ENCODE assay signal across 8 cellular contexts in the genomic region with DNA sequence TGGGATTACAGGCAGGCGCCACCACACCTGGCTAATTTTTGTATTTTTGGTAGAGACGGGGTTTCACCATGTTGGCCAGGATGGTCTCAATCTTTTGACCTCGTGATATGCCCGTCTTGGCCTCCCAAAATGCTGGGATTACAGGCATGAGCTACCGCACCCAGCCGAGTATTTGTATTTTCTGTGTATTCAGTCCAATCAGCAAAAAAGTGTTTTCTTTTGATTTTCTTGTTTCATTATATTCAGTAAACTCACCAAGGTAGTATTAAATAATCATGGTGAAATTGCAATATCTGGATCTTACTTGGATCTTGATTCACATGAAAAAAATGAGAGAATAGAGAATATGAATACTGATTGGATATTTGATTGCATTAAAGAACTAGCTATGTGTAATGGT. TPM values are rescaled to one million over a fixed set of nuclear protein-coding genes. Genes with fewer than 3 reads are reported as not detected.
DNase-seq lines count a peak whose midpoint lies in the region; ATAC-seq, FAIRE-seq and TF ChIP-seq lines count a peak whose summit lies in the region.
"Not testable (repeated sequence)": the region's sequence is repeated elsewhere in the genome, so short reads cannot be mapped to it uniquely, and the experiment has no call there.

No MANE protein-coding gene starts in this region.

- not testable (repeated sequence) for H3K27ac ChIP-seq in A549; H9 (ENCODE audit: insufficient read length, low read depth, low read length); PC-3 (ENCODE audit: low read length); astrocyte (ENCODE audit: low read depth, low read length)

- H3K4me1 ChIP-seq in A549 (peaks cover 55% of the 10 kb centered on the region), PC-3 (ENCODE audit: insufficient read depth, low read length) (peaks cover 36% of the 10 kb centered on the region), astrocyte (ENCODE audit: insufficient read depth, low read length) (peaks cover 31% of the 10 kb centered on the region), skeletal muscle satellite cell (ENCODE audit: control insufficient read depth, insufficient read depth, low read length) (peaks cover 49% of the 10 kb centered on the region)
- not testable (repeated sequence) for H3K4me1 ChIP-seq in H9 (ENCODE audit: insufficient read depth, low read length)

- not testable (repeated sequence) for H2BK5ac ChIP-seq in H9 (ENCODE audit: insufficient read length, low read length)

- TF ChIP-seq RAD21 in A549 (conservative IDR thresholded peaks at IDR 0.05 in 1 of 2, IDR thresholded peaks at IDR 0.05 in 1 of 2) = not testable (repeated sequence)

- H3K4me3 ChIP-seq in A549 (peak overlapping the region; percentile 76; the same call in 1 of the 3 replicates), PC-3 (ENCODE audit: low read length) (peak overlapping the region; percentile 39; the same call in 1 of the 2 replicates), fibroblast of pulmonary artery (replicated peaks; ENCODE audit: low read depth, low read length) (peak overlapping the region; percentile 15)
- not testable (repeated sequence) for H3K4me3 ChIP-seq in astrocyte (ENCODE audit: insufficient read depth, low read depth, low read length); skeletal muscle satellite cell (ENCODE audit: low read length)

- CTCF ChIA-PET in A549 (lab: Yijun Ruan, JAX) = interaction anchor here (1.5 to 2.1 kb wide), 2 partner anchors 13 to 478 kb away, joined by 3 to 9 read pairs; no protein-coding TSS in a partner anchor
- CTCF ChIA-PET in PC-3 (lab: Charles Lee) = not testable (repeated sequence)
- CTCF ChIA-PET in activated CD8-positive, alpha-beta memory T cell treated with anti-CD3 and anti-CD28 coated beads, Interleukin-2, amount 10 ng/mL, durations not matched to agents 7 days and 5 days (lab: Charles Lee) = interaction anchor here (1.0 to 1.1 kb wide), 2 partner anchors 9 to 41 kb away, joined by 3 to 4 read pairs; no protein-coding TSS in a partner anchor

- H2AFZ ChIP-seq in H9 (ENCODE audit: low read length); PC-3 (ENCODE audit: low read length); astrocyte (ENCODE audit: low read depth, low read length): not testable (repeated sequence)

- not testable (repeated sequence) for H2AK5ac ChIP-seq in H9 (ENCODE audit: insufficient read length, low read length)

- not testable (repeated sequence) for H3K14ac ChIP-seq in H9 (ENCODE audit: insufficient read depth, low read length)

- H3K4me3 Mint-ChIP-seq in H9 (peak overlapping the region; percentile 100; a peak in 4 of 5 replicates), astrocyte (ENCODE audit: unreplicated experiment) (peak overlapping the region; percentile 98)
- H3K4me3 Mint-ChIP-seq in activated CD8-positive, alpha-beta memory T cell treated with anti-CD3 and anti-CD28 coated beads, Interleukin-2, amount 10 ng/mL, durations not matched to agents 7 days and 5 days = peak overlapping the region; percentile 99
- peak overlapping the region in 8 of 10 donors; percentile 4 to 100 (median 74) for H3K4me3 Mint-ChIP-seq in naive thymus-derived CD8-positive, alpha-beta T cell

- not testable (repeated sequence) for H2BK15ac ChIP-seq in H9 (ENCODE audit: low read depth, low read length)

- not testable (repeated sequence) for FAIRE-seq in A549 (lab: Jason Lieb, UNC); astrocyte (lab: Jason Lieb, UNC)

- H3K4me2 ChIP-seq in A549 (peak overlapping the region; percentile 97), PC-3 (ENCODE audit: low read length) (peak overlapping the region; percentile 45), astrocyte (ENCODE audit: low read length) (peak overlapping the region; percentile 98), skeletal muscle satellite cell (ENCODE audit: low read length) (peak overlapping the region; percentile 93)
- H3K4me2 ChIP-seq in H9 (ENCODE audit: insufficient read depth, insufficient read length, low read length) = not testable (repeated sequence)

- TF ChIP-seq EP300 in A549 (IDR thresholded peaks at IDR 0.05) = not testable (repeated sequence)

- H3K36me3 ChIP-seq in PC-3 (ENCODE audit: low read depth, low read length); astrocyte (ENCODE audit: insufficient read depth, low read length): not testable (repeated sequence)
- H3K36me3 ChIP-seq in skeletal muscle satellite cell (ENCODE audit: insufficient read depth, low read length) = peaks cover 10% of the 10 kb centered on the region

- H4K5ac ChIP-seq in H9 (ENCODE audit: insufficient read length, low read depth, low read length) = not testable (repeated sequence)

- H3K4me1 Mint-ChIP-seq in H9 = peaks cover 55 to 56% of the 10 kb centered on the region in 2 experiments
- peaks cover 58% of the 10 kb centered on the region for H3K4me1 Mint-ChIP-seq in activated CD8-positive, alpha-beta memory T cell treated with anti-CD3 and anti-CD28 coated beads, Interleukin-2, amount 10 ng/mL, durations not matched to agents 7 days and 5 days
- H3K4me1 Mint-ChIP-seq in astrocyte (ENCODE audit: low read depth, unreplicated experiment) = peaks cover 42% of the 10 kb centered on the region
- peaks cover 38 to 70% (median 68%) of the 10 kb centered on the region in 4 donors for H3K4me1 Mint-ChIP-seq in naive thymus-derived CD8-positive, alpha-beta T cell

- not testable (repeated sequence) for H3K9me2 ChIP-seq in PC-3 (replicated peaks; ENCODE audit: low read length)

- not testable (repeated sequence) for TF ChIP-seq POLR2A in A549 (IDR thresholded peaks at IDR 0.05; ENCODE audit: low read length)

- not testable (repeated sequence) for DNase-seq in A549 (ENCODE audit: low read depth in 1 of 2, low spot score in 1 of 2); H9; PC-3; activated CD8-positive, alpha-beta memory T cell treated with anti-CD3 and anti-CD28 coated beads, Interleukin-2, amount 10 ng/mL, durations not matched to agents 7 days and 5 days; astrocyte (ENCODE audit: low read depth); fibroblast of pulmonary artery (ENCODE audit: low read depth); naive thymus-derived CD8-positive, alpha-beta T cell

- H3K27me3 Mint-ChIP-seq in H9 (ENCODE audit: low read depth); activated CD8-positive, alpha-beta memory T cell treated with anti-CD3 and anti-CD28 coated beads, Interleukin-2, amount 10 ng/mL, durations not matched to agents 7 days and 5 days; astrocyte (ENCODE audit: low read depth, unreplicated experiment); naive thymus-derived CD8-positive, alpha-beta T cell: not testable (repeated sequence)

- H3F3A ChIP-seq in PC-3 (ENCODE audit: low read length, unreplicated experiment) = not testable (repeated sequence)

- H2BK20ac ChIP-seq in H9 (ENCODE audit: low read depth, low read length, poor library complexity, severe bottlenecking) = not testable (repeated sequence)

- ATAC-seq in A549; PC-3; activated CD8-positive, alpha-beta memory T cell treated with anti-CD3 and anti-CD28 coated beads, Interleukin-2, amount 10 ng/mL, durations not matched to agents 7 days and 5 days; naive thymus-derived CD8-positive, alpha-beta T cell: not testable (repeated sequence)

- H3K23me2 ChIP-seq in H9 (ENCODE audit: insufficient read length, low read depth, low read length, poor library complexity, severe bottlenecking) = not testable (repeated sequence)

- H4K8ac ChIP-seq in H9 (replicated peaks; ENCODE audit: insufficient read length, low read depth, low read length) = not testable (repeated sequence)

- not testable (repeated sequence) for H3K9ac ChIP-seq in H9 (ENCODE audit: extremely low read depth, insufficient read length, low read length); PC-3 (ENCODE audit: low read length); astrocyte (ENCODE audit: low read length); skeletal muscle satellite cell (ENCODE audit: low read depth, low read length)

- H4K20me1 ChIP-seq in H9 (ENCODE audit: control insufficient read depth, insufficient read depth, insufficient read length) = not testable (repeated sequence)
- peaks cover 42% of the 10 kb centered on the region for H4K20me1 ChIP-seq in PC-3 (ENCODE audit: low read length)
- peaks cover 77% of the 10 kb centered on the region for H4K20me1 ChIP-seq in astrocyte (ENCODE audit: insufficient read depth, low read length)

- H2BK120ac ChIP-seq in H9 (ENCODE audit: low read depth, low read length, poor library complexity, severe bottlenecking) = not testable (repeated sequence)

- H3K56ac ChIP-seq in H9 (ENCODE audit: insufficient read length, low read depth, low read length) = not testable (repeated sequence)

- intact Hi-C loops in PC-3 (cut with micrococcal nuclease) = not testable (repeated sequence)

- not testable (repeated sequence) for BruUV-seq in PC-3 (replicated peaks; lab: Mats Ljungman, UMichigan)

- H4K91ac ChIP-seq in H9 (ENCODE audit: insufficient read length, low read depth, low read length) = not testable (repeated sequence)

- H3K23ac ChIP-seq in H9 (ENCODE audit: insufficient read length, low read depth, low read length) = not testable (repeated sequence)

- H3K79me2 ChIP-seq in H9 (ENCODE audit: insufficient read depth, low read length) (peaks cover 71% of the 10 kb centered on the region), PC-3 (ENCODE audit: low read length) (peaks cover 92% of the 10 kb centered on the region), astrocyte (ENCODE audit: insufficient read depth, low read length) (peaks cover 93% of the 10 kb centered on the region)

- not testable (repeated sequence) for H3K79me1 ChIP-seq in H9 (ENCODE audit: insufficient read depth, low read depth, low read length, poor library complexity, severe bottlenecking)

- WGBS in A549 (ENCODE audit: missing lambda C conversion rate) = 93% methylated on average over 6 of the region's 6 CpGs
- no CpG with 5 or more reads among the region's 6 CpGs for WGBS in H9 (ENCODE audit: extremely low coverage, insufficient read length, low lambda C conversion rate)

- not testable (repeated sequence) for TF ChIP-seq CTCF in A549 (IDR thresholded peaks at IDR 0.05); H9 (conservative IDR thresholded peaks at IDR 0.05); PC-3 (conservative IDR thresholded peaks at IDR 0.05; ENCODE audit: low read depth, low read length); astrocyte (IDR thresholded peaks at IDR 0.05; ENCODE audit: insufficient read depth, low read depth, low read length); fibroblast of pulmonary artery (IDR thresholded peaks at IDR 0.05; ENCODE audit: low read length, missing control alignments)

- peaks cover 5 to 29% (median 26%) of the 10 kb centered on the region in 3 experiments; a peak in 6 of 7 replicates for H3K36me3 Mint-ChIP-seq in H9 (ENCODE audit: insufficient read depth in 1 of 3, low read depth in 3 of 3)
- peaks cover 44% of the 10 kb centered on the region for H3K36me3 Mint-ChIP-seq in activated CD8-positive, alpha-beta memory T cell treated with anti-CD3 and anti-CD28 coated beads, Interleukin-2, amount 10 ng/mL, durations not matched to agents 7 days and 5 days
- H3K36me3 Mint-ChIP-seq in astrocyte (ENCODE audit: low read depth, unreplicated experiment) = not testable (repeated sequence)
- H3K36me3 Mint-ChIP-seq in naive thymus-derived CD8-positive, alpha-beta T cell = peaks cover 0 to 48% (median 7%) of the 10 kb centered on the region in 3 donors

- POLR2A ChIA-PET in A549 (lab: Yijun Ruan, JAX); PC-3 (lab: Charles Lee; ENCODE audit: unreplicated experiment): not testable (repeated sequence)
- POLR2A ChIA-PET in naive thymus-derived CD8-positive, alpha-beta T cell (lab: Charles Lee) = interaction anchor here (1.0 kb wide), 1 partner anchor 20 kb away, joined by 3 read pairs; no protein-coding TSS in a partner anchor

- H3K27me3 ChIP-seq in H9 (ENCODE audit: insufficient read depth, low read length); PC-3 (ENCODE audit: low read length); astrocyte (ENCODE audit: insufficient read depth, low read length); skeletal muscle satellite cell (ENCODE audit: control insufficient read depth, insufficient read depth, low read length): not testable (repeated sequence)

- not testable (repeated sequence) for H2BK12ac ChIP-seq in H9 (ENCODE audit: insufficient read length, low read depth, low read length)

- not testable (repeated sequence) for H3K9me3 ChIP-seq in A549; H9 (ENCODE audit: control insufficient read depth, low read depth, low read length); PC-3 (ENCODE audit: low read length); astrocyte (ENCODE audit: insufficient read depth, low read depth, low read length); skeletal muscle satellite cell (replicated peaks; ENCODE audit: low read length)

- H3K27ac Mint-ChIP-seq in H9; activated CD8-positive, alpha-beta memory T cell treated with anti-CD3 and anti-CD28 coated beads, Interleukin-2, amount 10 ng/mL, durations not matched to agents 7 days and 5 days; astrocyte (ENCODE audit: unreplicated experiment): not testable (repeated sequence)
- H3K27ac Mint-ChIP-seq in naive thymus-derived CD8-positive, alpha-beta T cell = peak overlapping the region in 2 of 10 donors; percentile 36 to 48

- not testable (repeated sequence) for H3K4ac ChIP-seq in H9 (ENCODE audit: low read depth, low read length)

- not testable (repeated sequence) for H3T11ph ChIP-seq in H9 (ENCODE audit: low read length)

- not testable (repeated sequence) for H3K18ac ChIP-seq in H9 (ENCODE audit: insufficient read length, low read depth, low read length)

- not testable (repeated sequence) for H3K9me3 Mint-ChIP-seq in H9; activated CD8-positive, alpha-beta memory T cell treated with anti-CD3 and anti-CD28 coated beads, Interleukin-2, amount 10 ng/mL, durations not matched to agents 7 days and 5 days (ENCODE audit: low read depth); astrocyte (ENCODE audit: unreplicated experiment); naive thymus-derived CD8-positive, alpha-beta T cell

RNA-seq across cellular contexts. Expression of gene SEPTIN2, which starts 3.1 kb away (rescaled TPM):
- polyA plus RNA-seq in A549 (2011; rRNA removed) (660 and 762 TPM in 2 replicates), A549 (2017; fragmentation: RNase III; extraction: RNeasy Plus Mini Kit Qiagen cat#74134 plus additional on column Dnase treatment) (341 to 359 TPM (median 358 TPM) in 3 replicates)
- 183 and 200 TPM in 2 replicates for polyA plus RNA-seq in A549 (2012; cell fraction: cytosol; rRNA removed)
- 107 and 190 TPM in 2 replicates for polyA plus RNA-seq in A549 (2012; cell fraction: nucleus; rRNA removed)
- 343 and 364 TPM in 2 replicates for polyA minus RNA-seq in A549 (2011; rRNA and poly(A)+ RNA removed)
- total RNA-seq in H9 (2021) (385 and 399 TPM in 2 replicates), PC-3 (2014; rRNA removed) (185 and 207 TPM in 2 replicates), astrocyte (544 and 552 TPM in 2 replicates)
- 100 to 1,000 TPM; 242 to 290 TPM for total RNA-seq in activated CD8-positive, alpha-beta memory T cell treated with anti-CD3 and anti-CD28 coated beads, Interleukin-2, amount 10 ng/mL, durations not matched to agents 7 days and 5 days
- total RNA-seq in naive thymus-derived CD8-positive, alpha-beta T cell = 100 to 1,000 TPM; 303 to 309 TPM
- 100 to 1,000 TPM; 143 to 182 (median 144) TPM for polyA plus RNA-seq in naive thymus-derived CD8-positive, alpha-beta T cell
- total RNA-seq in skeletal muscle satellite cell (2012; rRNA removed) = 332 and 344 TPM in 2 replicates

RNA-seq across cellular contexts. Expression of gene HDLBP, which starts 3.4 kb away (rescaled TPM):
- polyA plus RNA-seq in A549 (2011; rRNA removed) = 292 and 330 TPM in 2 replicates
- 204 and 209 TPM in 2 replicates for polyA plus RNA-seq in A549 (2012; cell fraction: cytosol; rRNA removed)
- 276 and 324 TPM in 2 replicates for polyA plus RNA-seq in A549 (2012; cell fraction: nucleus; rRNA removed)
- 237 to 256 TPM (median 248 TPM) in 3 replicates for polyA plus RNA-seq in A549 (2017; fragmentation: RNase III; extraction: RNeasy Plus Mini Kit Qiagen cat#74134 plus additional on column Dnase treatment)
- polyA minus RNA-seq in A549 (2011; rRNA and poly(A)+ RNA removed) = 657 and 686 TPM in 2 replicates
- total RNA-seq in H9 (2021) = 340 and 364 TPM in 2 replicates
- 410 and 505 TPM in 2 replicates for total RNA-seq in PC-3 (2014; rRNA removed)
- 100 to 1,000 TPM; 176 to 232 TPM for total RNA-seq in activated CD8-positive, alpha-beta memory T cell treated with anti-CD3 and anti-CD28 coated beads, Interleukin-2, amount 10 ng/mL, durations not matched to agents 7 days and 5 days
- 922 and 975 TPM in 2 replicates for total RNA-seq in astrocyte
- 100 to 1,000 TPM; 133 to 148 TPM for total RNA-seq in naive thymus-derived CD8-positive, alpha-beta T cell
- 10 to 100 TPM; 32.2 to 71.1 (median 45.7) TPM for polyA plus RNA-seq in naive thymus-derived CD8-positive, alpha-beta T cell
- 755 and 778 TPM in 2 replicates for total RNA-seq in skeletal muscle satellite cell (2012; rRNA removed)

RNA-seq across cellular contexts. Expression of gene FARP2, which starts 37.3 kb away (rescaled TPM):
- 29.1 and 34.9 TPM in 2 replicates for polyA plus RNA-seq in A549 (2011; rRNA removed)
- 12.5 and 16.1 TPM in 2 replicates for polyA plus RNA-seq in A549 (2012; cell fraction: cytosol; rRNA removed)
- 28.9 and 44.5 TPM in 2 replicates for polyA plus RNA-seq in A549 (2012; cell fraction: nucleus; rRNA removed)
- polyA plus RNA-seq in A549 (2017; fragmentation: RNase III; extraction: RNeasy Plus Mini Kit Qiagen cat#74134 plus additional on column Dnase treatment) = 16.0 to 18.8 TPM (median 17.0 TPM) in 3 replicates
- 61.8 and 62.5 TPM in 2 replicates for polyA minus RNA-seq in A549 (2011; rRNA and poly(A)+ RNA removed)
- 31.0 and 33.9 TPM in 2 replicates for total RNA-seq in H9 (2021)
- total RNA-seq in PC-3 (2014; rRNA removed) = 24.5 and 29.9 TPM in 2 replicates
- total RNA-seq in activated CD8-positive, alpha-beta memory T cell treated with anti-CD3 and anti-CD28 coated beads, Interleukin-2, amount 10 ng/mL, durations not matched to agents 7 days and 5 days = 10 to 100 TPM; 24.0 to 25.4 TPM
- 60.8 and 65.0 TPM in 2 replicates for total RNA-seq in astrocyte
- 10 to 100 TPM; 20.1 to 22.9 TPM for total RNA-seq in naive thymus-derived CD8-positive, alpha-beta T cell
- polyA plus RNA-seq in naive thymus-derived CD8-positive, alpha-beta T cell = 1 to 10 TPM; 3.4 to 5.8 (median 4.0) TPM
- 35.4 and 40.6 TPM in 2 replicates for total RNA-seq in skeletal muscle satellite cell (2012; rRNA removed)
